8 cellular contexts compared by ENCODE assay signal in the genomic region with DNA sequence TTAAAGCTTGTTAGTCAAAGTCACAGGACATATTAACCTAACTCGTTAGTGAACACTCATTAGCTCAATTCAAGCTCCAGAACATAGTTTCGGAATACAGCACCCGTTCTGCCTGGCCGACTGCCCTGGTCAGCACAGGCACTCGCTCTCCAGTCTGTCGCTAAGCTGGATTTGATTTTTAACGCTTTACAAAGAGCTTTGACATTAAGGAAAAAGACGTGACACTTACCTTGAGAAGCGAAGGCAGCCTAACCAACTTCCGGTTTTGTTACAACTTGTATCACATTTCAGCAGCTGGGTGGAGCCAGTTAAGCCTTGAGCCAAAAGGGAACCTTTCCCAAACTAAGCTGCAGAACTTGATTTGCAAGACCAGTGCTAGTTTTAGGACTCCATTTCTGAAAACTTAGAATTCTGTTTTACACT. TPM values are rescaled to one million over a fixed set of nuclear protein-coding genes. Genes with fewer than 3 reads are reported as not detected.
DNase-seq lines count a peak whose midpoint lies in the region; ATAC-seq, FAIRE-seq and TF ChIP-seq lines count a peak whose summit lies in the region.

A gene with protein sequence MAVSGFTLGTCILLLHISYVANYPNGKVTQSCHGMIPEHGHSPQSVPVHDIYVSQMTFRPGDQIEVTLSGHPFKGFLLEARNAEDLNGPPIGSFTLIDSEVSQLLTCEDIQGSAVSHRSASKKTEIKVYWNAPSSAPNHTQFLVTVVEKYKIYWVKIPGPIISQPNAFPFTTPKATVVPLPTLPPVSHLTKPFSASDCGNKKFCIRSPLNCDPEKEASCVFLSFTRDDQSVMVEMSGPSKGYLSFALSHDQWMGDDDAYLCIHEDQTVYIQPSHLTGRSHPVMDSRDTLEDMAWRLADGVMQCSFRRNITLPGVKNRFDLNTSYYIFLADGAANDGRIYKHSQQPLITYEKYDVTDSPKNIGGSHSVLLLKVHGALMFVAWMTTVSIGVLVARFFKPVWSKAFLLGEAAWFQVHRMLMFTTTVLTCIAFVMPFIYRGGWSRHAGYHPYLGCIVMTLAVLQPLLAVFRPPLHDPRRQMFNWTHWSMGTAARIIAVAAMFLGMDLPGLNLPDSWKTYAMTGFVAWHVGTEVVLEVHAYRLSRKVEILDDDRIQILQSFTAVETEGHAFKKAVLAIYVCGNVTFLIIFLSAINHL (minus strand): TSS at position 258 of the 423 bp plus-strand sequence. CDS start 17,867 bp downstream, outside the sequence.

- SMC1A ChIA-PET in GM12878 (lab: Charles Lee; ENCODE audit: uncharacterized antibody, unreplicated experiment): interaction anchor here (0.7 to 11.2 kb wide), 11 partner anchors 10 to 1101 kb away, joined by 3 to 99 read pairs (median 6); no protein-coding TSS in a partner anchor

- ATAC-seq in GM12878: peak; percentile 86

- peaks cover 41% of the 10 kb centered on the region for H3K79me2 ChIP-seq in GM12878 (ENCODE audit: control insufficient read depth, insufficient read depth, low read length)

- peak; percentile 13; the same call in 1 of the 2 replicates for TF ChIP-seq RAD21 in GM12878 (IDR thresholded peaks at IDR 0.05; ENCODE audit: insufficient read depth, low read depth, low read length)

- no peaks in the 10 kb centered on the region for H3K9me3 ChIP-seq in GM12878 (replicated peaks; ENCODE audit: control insufficient read depth, insufficient read depth, low read length)
- no peaks in the 10 kb centered on the region for H3K9me3 ChIP-seq in iPS DF 6.9 (ENCODE audit: control insufficient read depth, insufficient read depth, low read length)

- POLR2A ChIA-PET in GM12878 (lab: Charles Lee): interaction anchor here (0.7 to 2.7 kb wide), 12 partner anchors 8 to 585 kb away, joined by 3 to 17 read pairs (median 6); no protein-coding TSS in a partner anchor

- no TSS peak for BruUV-seq in GM12878 (replicated peaks; lab: Mats Ljungman, UMichigan)

- H2AFZ ChIP-seq in GM12878 (ENCODE audit: control insufficient read depth, low read depth, low read length): peak within 1 kb of the TSS; percentile 98

- CTCF ChIA-PET in GM12878 (lab: Yijun Ruan, JAX): interaction anchor here (0.9 to 2.8 kb wide), 13 partner anchors 8 to 1008 kb away, joined by 3 to 40 read pairs (median 4); no protein-coding TSS in a partner anchor

- H3K9ac ChIP-seq in GM12878 (ENCODE audit: control insufficient read depth, insufficient read depth, low read length): peak within 1 kb of the TSS; percentile 92

- H3K36me3 ChIP-seq in GM12878 (ENCODE audit: control insufficient read depth in 2 of 2, insufficient read depth in 2 of 2, low read length in 1 of 2): no peaks in the 10 kb centered on the region
- H3K36me3 ChIP-seq in iPS DF 6.9 (ENCODE audit: control insufficient read depth, insufficient read depth, low read length): no peaks in the 10 kb centered on the region

- RAD21 ChIA-PET in GM12878 (lab: Charles Lee; ENCODE audit: unreplicated experiment): interaction anchor here (0.7 to 2.6 kb wide), 13 partner anchors 9 to 693 kb away, joined by 3 to 32 read pairs (median 5); partner anchors contain the start of genes SASS6 and TRMT13

- peak in 2 of 3 experiments; percentile 5 to 19; a peak in 2 of 6 replicates for TF ChIP-seq CTCF in GM12878 (IDR thresholded peaks at IDR 0.05 in 2 of 3, conservative IDR thresholded peaks at IDR 0.05 in 1 of 3; ENCODE audit: control insufficient read depth in 2 of 3, extremely low read depth in 1 of 3, insufficient read depth in 1 of 3, low read depth in 3 of 3, low read length in 3 of 3)

- peak; percentile 58 for TF ChIP-seq POLR2A in GM12878 (IDR thresholded peaks at IDR 0.05; ENCODE audit: low read depth, low read length)

- intact Hi-C loops in GM12878 (cut with micrococcal nuclease; ENCODE audit: unreplicated experiment): loop anchor here (2.0 kb wide), 1 partner anchor 18 kb away; no protein-coding TSS in a partner anchor

- peak within 1 kb of the TSS; percentile 72 for H3K4me2 ChIP-seq in GM12878 (ENCODE audit: control insufficient read depth, insufficient read depth)

- H4K20me1 ChIP-seq in GM12878 (ENCODE audit: control insufficient read depth, insufficient read depth): no peaks in the 10 kb centered on the region

- peak within 1 kb of the TSS; percentile 96 for H3K4me3 ChIP-seq in GM12878
- H3K4me3 ChIP-seq in iPS DF 6.9 (ENCODE audit: low read length): peak within 1 kb of the TSS; percentile 69; the same call in 1 of the 2 replicates
- peak within 1 kb of the TSS; percentile 55 for H3K4me3 ChIP-seq in skeletal muscle cell (ENCODE audit: low read depth, low read length)

- peak within 1 kb of the TSS; percentile 90 for H3K27ac ChIP-seq in GM12878 (ENCODE audit: control insufficient read depth, insufficient read depth)
- no peak within 1 kb of the TSS for H3K27ac ChIP-seq in iPS DF 6.9 (ENCODE audit: low read length)

- in situ Hi-C loops in GM12878 (cut with MboI): loop anchor here (25.0 kb wide), 2 partner anchors 1621 to 1854 kb away; partner anchors contain the start of gene DPYD

- 2% methylated on average over 10 of the region's 10 CpGs for WGBS in GM12878 (ENCODE audit: insufficient coverage, insufficient replicate concordance, low lambda C conversion rate, missing lambda C conversion rate)
- no CpG with 5 or more reads among the region's 10 CpGs for WGBS in iPS DF 6.9 (ENCODE audit: insufficient coverage, insufficient read length)

- peak; percentile 24 for DNase-seq in activated naive CD4-positive, alpha-beta T cell treated with Interleukin-2 at 50 U/mL for 16 hours
- no peak for DNase-seq in activated naive CD4-positive, alpha-beta T cell treated with anti-CD3 and anti-CD28 coated beads, Interleukin-2, amount 50 U/mL, for 16 hours
- DNase-seq in HCEC 1CT (peak; percentile 60), Kasumi-1 (lab: John Stamatoyannopoulos, UW) (peak; percentile 91), SHP77 (lab: John Stamatoyannopoulos, UW) (peak; percentile 73 to 82), GM12878 (ENCODE audit: low read depth, low spot score) (peak; percentile 85), iPS DF 6.9 (ENCODE audit: low read depth, low spot score) (peak; percentile 67), skeletal muscle cell (ENCODE audit: low read depth) (peak; percentile 15)

- H3K4me1 ChIP-seq in GM12878 (ENCODE audit: control insufficient read depth, insufficient read depth, low read length) (peaks cover under 1% of the 10 kb centered on the region; the same call in 1 of the 2 replicates), iPS DF 6.9 (ENCODE audit: control insufficient read depth, insufficient read depth, low read length) (no peaks in the 10 kb centered on the region)

- TF ChIP-seq EP300 in GM12878 (IDR thresholded peaks at IDR 0.05; ENCODE audit: borderline replicate concordance in 1 of 2, control insufficient read depth in 1 of 2, low read depth in 2 of 2, low read length in 2 of 2): no peak

- FAIRE-seq in GM12878 (lab: Jason Lieb, UNC): peak; percentile 97

- H3K27me3 ChIP-seq in GM12878 (replicated peaks in 1 of 2; ENCODE audit: control insufficient read depth in 2 of 2, insufficient read depth in 2 of 2, low read length in 1 of 2) (no peaks in the 10 kb centered on the region), iPS DF 6.9 (ENCODE audit: control insufficient read depth, insufficient read depth, low read length) (no peaks in the 10 kb centered on the region)

TF ChIP-seq in GM12878, 131 proteins besides CTCF, POLR2A, EP300 and RAD21 (continues in another document):
- TF ChIP-seq NBN (IDR thresholded peaks at IDR 0.05) (peak; percentile 63; the same call in 1 of the 2 replicates), RB1 (IDR thresholded peaks at IDR 0.05; ENCODE audit: borderline replicate concordance) (0 out of 2 replicates have a peak, but pooled peaks have one; percentile 16), SRF (IDR thresholded peaks at IDR 0.05; ENCODE audit: low read depth in 2 of 2, low read length in 2 of 2) (no peak), FOXM1 (IDR thresholded peaks at IDR 0.05; ENCODE audit: low read depth, low read length) (0 out of 2 replicates have a peak, but pooled peaks have one; percentile 32), PAX5 (IDR thresholded peaks at IDR 0.05; ENCODE audit: borderline replicate concordance, low read depth, low read length) (peak; percentile 48; the same call in 1 of the 2 replicates), PAX8 (IDR thresholded peaks at IDR 0.05) (no peak), MTA3 (IDR thresholded peaks at IDR 0.05; ENCODE audit: borderline replicate concordance, low read length) (no peak), PML (IDR thresholded peaks at IDR 0.05; ENCODE audit: low read length) (peak; percentile 59; the same call in 1 of the 2 replicates), YY1 (IDR thresholded peaks at IDR 0.05; ENCODE audit: low read depth, low read length) (no peak), CREM (IDR thresholded peaks at IDR 0.05; ENCODE audit: low read depth) (peak; percentile 50; the same call in 1 of the 2 replicates), ZNF24 (IDR thresholded peaks at IDR 0.05) (no peak)

RNA-seq across cellular contexts. Expression of the gene that starts here (rescaled TPM):
- total RNA-seq in GM12878 (2013; cell fraction: nucleolus; rRNA removed): 113 and 114 TPM in 2 replicates
- total RNA-seq in GM12878 (2014; rRNA removed): 12.6 and 15.1 TPM in 2 replicates
- 16.1 and 17.1 TPM in 2 replicates for total RNA-seq in GM12878 (2014; rRNA removed; fragmentation: Illumina TruSeq; extraction: Trizol)
- total RNA-seq in GM12878 (2021): 10.4 and 10.7 TPM in 2 replicates
- polyA plus RNA-seq in GM12878 (2011; ENCODE audit: low read depth): 1.9 TPM
- 18.9 and 25.0 TPM in 2 replicates for polyA plus RNA-seq in GM12878 (2011; rRNA removed)
- polyA plus RNA-seq in GM12878 (2011; cell fraction: cytosol; rRNA removed): 9.4 and 12.2 TPM in 2 replicates
- 15.1 and 15.7 TPM in 2 replicates for polyA plus RNA-seq in GM12878 (2011; cell fraction: nucleus; rRNA removed)
- 3.1 and 4.8 TPM in 2 replicates for polyA plus RNA-seq in GM12878 (2012)
- 8.3 and 10.7 TPM in 2 replicates for polyA plus RNA-seq in GM12878 (2014; fragmentation: Illumina TruSeq; extraction: Trizol)
- under 1 TPM; 0.22 to 0.55 TPM for polyA plus RNA-seq in GM12878 (2014; fragmentation: Nextera tagmentation; extraction: Ambion mirVana)
- polyA plus RNA-seq in GM12878 (2014; rRNA removed): 6.5 and 7.6 TPM in 2 replicates
- polyA plus RNA-seq in GM12878 (2016; fragmentation: Nextera tagmentation; extraction: Ambion mirVana): 1 to 10 TPM in 1 of 2 experiments, under 1 TPM in 1; 0.13 to 1.1 TPM
- polyA minus RNA-seq in GM12878 (2011; rRNA and poly(A)+ RNA removed): 56.5 and 65.2 TPM in 2 replicates
- polyA minus RNA-seq in GM12878 (2011; cell fraction: cytosol; rRNA and poly(A)+ RNA removed): 12.3 and 15.0 TPM in 2 replicates
- polyA minus RNA-seq in GM12878 (2011; cell fraction: nucleus; rRNA and poly(A)+ RNA removed): 21.4 and 23.7 TPM in 2 replicates
